ENCODE assay signal across 2 cellular contexts in genomic region chr16:85134794-85135153, GRCh38.
TF ChIP-seq lines count a peak whose summit lies in the region.

No MANE protein-coding gene starts in this region.

TF ChIP-seq in HEK293, 187 proteins besides CTCF, POLR2A, EP300 and RAD21 (continued from another document):
- no peak for TF ChIP-seq PRDM2 (tag by site-specific recombination; IDR thresholded peaks at IDR 0.05; ENCODE audit: borderline replicate concordance)
- no peak for TF ChIP-seq ZNF664 (tag by site-specific recombination; IDR thresholded peaks at IDR 0.05)
- no peak for TF ChIP-seq FEZF1 (tag by site-specific recombination; IDR thresholded peaks at IDR 0.05)
- no peak for TF ChIP-seq ZBTB8A (tag by site-specific recombination; IDR thresholded peaks at IDR 0.05)
- no peak for TF ChIP-seq HOXC10 (CRISPR knock-in tag; IDR thresholded peaks at IDR 0.05)
- TF ChIP-seq ZNF416 (tag by site-specific recombination; IDR thresholded peaks at IDR 0.05), result no peak
- TF ChIP-seq KLF1 (tag by site-specific recombination; IDR thresholded peaks at IDR 0.05), result peak; percentile 92
- TF ChIP-seq, protein P1, sequence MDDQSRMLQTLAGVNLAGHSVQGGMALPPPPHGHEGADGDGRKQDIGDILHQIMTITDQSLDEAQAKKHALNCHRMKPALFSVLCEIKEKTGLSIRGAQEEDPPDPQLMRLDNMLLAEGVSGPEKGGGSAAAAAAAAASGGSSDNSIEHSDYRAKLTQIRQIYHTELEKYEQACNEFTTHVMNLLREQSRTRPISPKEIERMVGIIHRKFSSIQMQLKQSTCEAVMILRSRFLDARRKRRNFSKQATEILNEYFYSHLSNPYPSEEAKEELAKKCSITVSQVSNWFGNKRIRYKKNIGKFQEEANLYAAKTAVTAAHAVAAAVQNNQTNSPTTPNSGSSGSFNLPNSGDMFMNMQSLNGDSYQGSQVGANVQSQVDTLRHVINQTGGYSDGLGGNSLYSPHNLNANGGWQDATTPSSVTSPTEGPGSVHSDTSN (CRISPR knock-in tag; IDR thresholded peaks at IDR 0.05), result no peak
TF ChIP-seq in HEK293: peak in this region for 1.

TF ChIP-seq in K562, 482 proteins besides CTCF, POLR2A, EP300 and RAD21 (continued from another document):
- TF ChIP-seq MGA (IDR thresholded peaks at IDR 0.05) (peak; percentile 65; the same call in 1 of the 2 replicates), PRDM10 (IDR thresholded peaks at IDR 0.05; ENCODE audit: partially characterized antibody) (peak; percentile 22), NRF1 (conservative IDR thresholded peaks at IDR 0.05 in 1 of 2, IDR thresholded peaks at IDR 0.05 in 1 of 2) (peak; percentile 18 to 37; a peak in 2 of 4 replicates), ASH1L (IDR thresholded peaks at IDR 0.05; ENCODE audit: borderline replicate concordance, low read depth, partially characterized antibody) (no peak), CEBPG (CRISPR knock-in tag; IDR thresholded peaks at IDR 0.05) (no peak), CEBPG (tag; conservative IDR thresholded peaks at IDR 0.05 in 1 of 2, IDR thresholded peaks at IDR 0.05 in 1 of 2) (no peak), FOXA1 (IDR thresholded peaks at IDR 0.05; ENCODE audit: borderline replicate concordance) (no peak), ATF7 (IDR thresholded peaks at IDR 0.05) (no peak), ZKSCAN3 (CRISPR knock-in tag; IDR thresholded peaks at IDR 0.05) (no peak), ETV5 (CRISPR knock-in tag; IDR thresholded peaks at IDR 0.05; ENCODE audit: low read depth) (0 out of 2 replicates have a peak, but pooled peaks have one; percentile 54), PHF8 (IDR thresholded peaks at IDR 0.05; ENCODE audit: borderline replicate concordance, low read length) (peak; percentile 24; the same call in 1 of the 2 replicates), NFATC3 (IDR thresholded peaks at IDR 0.05) (no peak), SRSF9 (IDR thresholded peaks at IDR 0.05; ENCODE audit: borderline replicate concordance, low read depth, low read length) (no peak), NFE2 (IDR thresholded peaks at IDR 0.05; ENCODE audit: low read depth) (no peak), CXXC5 (CRISPR knock-in tag; IDR thresholded peaks at IDR 0.05) (no peak), XRCC4 (IDR thresholded peaks at IDR 0.05; ENCODE audit: extremely low read depth, insufficient read depth, insufficient read length) (no peak), POLR2G (IDR thresholded peaks at IDR 0.05; ENCODE audit: low read depth, low read length) (peak; percentile 51), EHMT2 (IDR thresholded peaks at IDR 0.05) (no peak), ZBTB7A (IDR thresholded peaks at IDR 0.05; ENCODE audit: borderline replicate concordance, control insufficient read depth, low read depth, low read length) (peak; percentile 19; the same call in 1 of the 2 replicates), L3MBTL2 (IDR thresholded peaks at IDR 0.05) (peak; percentile 28; the same call in 1 of the 2 replicates), SP1 (CRISPR knock-in tag; IDR thresholded peaks at IDR 0.05) (no peak), BRF2 (IDR thresholded peaks at IDR 0.05; ENCODE audit: borderline replicate concordance, insufficient read depth, insufficient read length) (no peak), ZNF717 (CRISPR knock-in tag; IDR thresholded peaks at IDR 0.05) (no peak), USF2 (CRISPR knock-in tag; IDR thresholded peaks at IDR 0.05) (no peak)
- TF ChIP-seq, protein P2, sequence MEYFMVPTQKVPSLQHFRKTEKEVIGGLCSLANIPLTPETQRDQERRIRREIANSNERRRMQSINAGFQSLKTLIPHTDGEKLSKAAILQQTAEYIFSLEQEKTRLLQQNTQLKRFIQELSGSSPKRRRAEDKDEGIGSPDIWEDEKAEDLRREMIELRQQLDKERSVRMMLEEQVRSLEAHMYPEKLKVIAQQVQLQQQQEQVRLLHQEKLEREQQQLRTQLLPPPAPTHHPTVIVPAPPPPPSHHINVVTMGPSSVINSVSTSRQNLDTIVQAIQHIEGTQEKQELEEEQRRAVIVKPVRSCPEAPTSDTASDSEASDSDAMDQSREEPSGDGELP (CRISPR knock-in tag; IDR thresholded peaks at IDR 0.05; ENCODE audit: borderline replicate concordance), result peak; percentile 85
- TF ChIP-seq, protein P3, sequence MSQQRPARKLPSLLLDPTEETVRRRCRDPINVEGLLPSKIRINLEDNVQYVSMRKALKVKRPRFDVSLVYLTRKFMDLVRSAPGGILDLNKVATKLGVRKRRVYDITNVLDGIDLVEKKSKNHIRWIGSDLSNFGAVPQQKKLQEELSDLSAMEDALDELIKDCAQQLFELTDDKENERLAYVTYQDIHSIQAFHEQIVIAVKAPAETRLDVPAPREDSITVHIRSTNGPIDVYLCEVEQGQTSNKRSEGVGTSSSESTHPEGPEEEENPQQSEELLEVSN (IDR thresholded peaks at IDR 0.05; ENCODE audit: borderline replicate concordance in 1 of 2, extremely low read depth in 1 of 2, insufficient read depth in 1 of 2, insufficient read length in 1 of 2, low read depth in 1 of 2, low read length in 1 of 2, poor library complexity in 1 of 2, severe bottlenecking in 1 of 2), result peak; percentile 12 to 66
- TF ChIP-seq, protein P4, sequence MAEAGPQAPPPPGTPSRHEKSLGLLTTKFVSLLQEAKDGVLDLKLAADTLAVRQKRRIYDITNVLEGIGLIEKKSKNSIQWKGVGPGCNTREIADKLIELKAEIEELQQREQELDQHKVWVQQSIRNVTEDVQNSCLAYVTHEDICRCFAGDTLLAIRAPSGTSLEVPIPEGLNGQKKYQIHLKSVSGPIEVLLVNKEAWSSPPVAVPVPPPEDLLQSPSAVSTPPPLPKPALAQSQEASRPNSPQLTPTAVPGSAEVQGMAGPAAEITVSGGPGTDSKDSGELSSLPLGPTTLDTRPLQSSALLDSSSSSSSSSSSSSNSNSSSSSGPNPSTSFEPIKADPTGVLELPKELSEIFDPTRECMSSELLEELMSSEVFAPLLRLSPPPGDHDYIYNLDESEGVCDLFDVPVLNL (CRISPR knock-in tag; IDR thresholded peaks at IDR 0.05; ENCODE audit: low read depth), result no peak
- TF ChIP-seq, protein P5, sequence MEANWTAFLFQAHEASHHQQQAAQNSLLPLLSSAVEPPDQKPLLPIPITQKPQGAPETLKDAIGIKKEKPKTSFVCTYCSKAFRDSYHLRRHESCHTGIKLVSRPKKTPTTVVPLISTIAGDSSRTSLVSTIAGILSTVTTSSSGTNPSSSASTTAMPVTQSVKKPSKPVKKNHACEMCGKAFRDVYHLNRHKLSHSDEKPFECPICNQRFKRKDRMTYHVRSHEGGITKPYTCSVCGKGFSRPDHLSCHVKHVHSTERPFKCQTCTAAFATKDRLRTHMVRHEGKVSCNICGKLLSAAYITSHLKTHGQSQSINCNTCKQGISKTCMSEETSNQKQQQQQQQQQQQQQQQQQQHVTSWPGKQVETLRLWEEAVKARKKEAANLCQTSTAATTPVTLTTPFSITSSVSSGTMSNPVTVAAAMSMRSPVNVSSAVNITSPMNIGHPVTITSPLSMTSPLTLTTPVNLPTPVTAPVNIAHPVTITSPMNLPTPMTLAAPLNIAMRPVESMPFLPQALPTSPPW (CRISPR knock-in tag; IDR thresholded peaks at IDR 0.05), result 0 out of 2 replicates have a peak, but pooled peaks have one; percentile 25
